ENCODE assay signal across 26 cellular contexts in the genomic region with DNA sequence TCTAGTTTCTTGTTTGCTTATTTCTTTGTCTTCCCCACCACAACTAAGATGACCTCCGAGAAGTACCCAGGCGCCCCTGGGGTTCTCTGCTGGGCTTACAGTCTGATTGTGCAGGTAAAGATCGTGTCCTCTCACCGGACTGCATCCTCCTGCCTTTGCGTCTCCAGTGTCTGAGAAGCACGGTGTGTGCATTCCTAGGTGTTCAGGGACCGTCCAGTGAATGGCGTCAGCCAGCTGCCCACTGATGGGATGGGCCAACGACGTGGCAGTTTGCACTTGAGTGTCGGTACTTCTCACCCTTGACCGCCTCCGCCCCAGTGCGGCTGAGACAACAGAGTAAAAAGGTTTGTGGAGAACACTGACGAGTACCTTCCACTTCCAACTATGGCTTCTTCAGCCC.
"Had no signal": no experiment of that assay in that cellular context is flagged by ENCODE, and none has a peak within 500 bp of the region (broad histone marks: within the 10 kb centered on the region; RNA-seq: fewer than 3 reads in every experiment).

No MANE protein-coding gene starts in this region.

- H3K9me3 Mint-ChIP-seq: effector memory CD8-positive, alpha-beta T cell; natural killer cell treated with Interleukin-12 subunit alpha and Interleukin-12 subunit beta and Interleukin-15 and Interleukin-18, amount 100 ng/mL, for 72 hours; neural progenitor cell; stimulated activated effector memory CD8-positive, alpha-beta T cell treated with anti-CD3 and anti-CD28 coated beads, Interleukin-12 subunit alpha, Interleukin-12 subunit beta, amount 100 ng/mL, for 72 hours had no signal

- ATAC-seq: effector memory CD8-positive, alpha-beta T cell; heart right ventricle; left cardiac atrium; left ventricle myocardium superior; lower lobe of right lung; mucosa of descending colon; natural killer cell treated with Interleukin-12 subunit alpha and Interleukin-12 subunit beta and Interleukin-15 and Interleukin-18, amount 100 ng/mL, for 72 hours; right cardiac atrium; stimulated activated effector memory CD8-positive, alpha-beta T cell treated with anti-CD3 and anti-CD28 coated beads, Interleukin-12 subunit alpha, Interleukin-12 subunit beta, amount 100 ng/mL, for 72 hours had no signal

- DNase-seq: cortex of kidney; effector memory CD8-positive, alpha-beta T cell; erythroblast; esophagus squamous epithelium; foreskin melanocyte; glutamatergic neuron; heart right ventricle; hippocampal formation; left cardiac atrium; left ventricle myocardium superior; lower lobe of right lung; mucosa of descending colon; naive B cell; nucleus accumbens; right cardiac atrium; sigmoid colon; stimulated activated CD4-positive, alpha-beta T cell treated with anti-CD3 and anti-CD28 coated beads, Interleukin-2, amount 100 ng/mL, for 24 hours; stimulated activated CD4-positive, alpha-beta T cell treated with anti-CD3 and anti-CD28 coated beads, Interleukin-4, amount 100 ng/mL, for 24 hours; stimulated activated naive CD4-positive, alpha-beta T cell treated with Interleukin-2 at 50 U/mL for 16 hours; stomach; uterus had no signal

- H3K27ac Mint-ChIP-seq: effector memory CD8-positive, alpha-beta T cell; naive B cell; natural killer cell treated with Interleukin-12 subunit alpha and Interleukin-12 subunit beta and Interleukin-15 and Interleukin-18, amount 100 ng/mL, for 72 hours; neural progenitor cell; stimulated activated effector memory CD8-positive, alpha-beta T cell treated with anti-CD3 and anti-CD28 coated beads, Interleukin-12 subunit alpha, Interleukin-12 subunit beta, amount 100 ng/mL, for 72 hours had no signal

- H3K36me3 Mint-ChIP-seq: naive B cell; natural killer cell treated with Interleukin-12 subunit alpha and Interleukin-12 subunit beta and Interleukin-15 and Interleukin-18, amount 100 ng/mL, for 72 hours had no signal

- FAIRE-seq: endometrium, islet of Langerhans had no signal

- H3K4me3 Mint-ChIP-seq: effector memory CD8-positive, alpha-beta T cell; naive B cell; natural killer cell treated with Interleukin-12 subunit alpha and Interleukin-12 subunit beta and Interleukin-15 and Interleukin-18, amount 100 ng/mL, for 72 hours; neural progenitor cell had no signal
